ENCODE assay signal across 2 cellular contexts in genomic region chr5:68226564-68227073, GRCh38.
TF ChIP-seq lines count a peak whose summit lies in the region.

No MANE protein-coding gene starts in this region.

TF ChIP-seq in liver, 16 proteins besides CTCF, POLR2A, EP300 and RAD21:
- TF ChIP-seq ZBTB33 (IDR thresholded peaks at IDR 0.05) (no peak), FOXA1 (IDR thresholded peaks at IDR 0.05) (no peak), HNF4G (IDR thresholded peaks at IDR 0.05) (no peak), EGR1 (IDR thresholded peaks at IDR 0.05; ENCODE audit: low read depth in 2 of 2) (no peak), TAF1 (conservative IDR thresholded peaks at IDR 0.05) (no peak), RXRA (IDR thresholded peaks at IDR 0.05) (no peak), JUND (IDR thresholded peaks at IDR 0.05) (no peak), GABPA (IDR thresholded peaks at IDR 0.05 in 1 of 2, conservative IDR thresholded peaks at IDR 0.05 in 1 of 2) (no peak), YY1 (IDR thresholded peaks at IDR 0.05) (no peak), SP1 (IDR thresholded peaks at IDR 0.05) (no peak), ATF3 (IDR thresholded peaks at IDR 0.05) (no peak), HNF4A (conservative IDR thresholded peaks at IDR 0.05) (no peak), FOXA2 (IDR thresholded peaks at IDR 0.05) (no peak), NR2F2 (IDR thresholded peaks at IDR 0.05) (no peak)
- TF ChIP-seq, protein P1, sequence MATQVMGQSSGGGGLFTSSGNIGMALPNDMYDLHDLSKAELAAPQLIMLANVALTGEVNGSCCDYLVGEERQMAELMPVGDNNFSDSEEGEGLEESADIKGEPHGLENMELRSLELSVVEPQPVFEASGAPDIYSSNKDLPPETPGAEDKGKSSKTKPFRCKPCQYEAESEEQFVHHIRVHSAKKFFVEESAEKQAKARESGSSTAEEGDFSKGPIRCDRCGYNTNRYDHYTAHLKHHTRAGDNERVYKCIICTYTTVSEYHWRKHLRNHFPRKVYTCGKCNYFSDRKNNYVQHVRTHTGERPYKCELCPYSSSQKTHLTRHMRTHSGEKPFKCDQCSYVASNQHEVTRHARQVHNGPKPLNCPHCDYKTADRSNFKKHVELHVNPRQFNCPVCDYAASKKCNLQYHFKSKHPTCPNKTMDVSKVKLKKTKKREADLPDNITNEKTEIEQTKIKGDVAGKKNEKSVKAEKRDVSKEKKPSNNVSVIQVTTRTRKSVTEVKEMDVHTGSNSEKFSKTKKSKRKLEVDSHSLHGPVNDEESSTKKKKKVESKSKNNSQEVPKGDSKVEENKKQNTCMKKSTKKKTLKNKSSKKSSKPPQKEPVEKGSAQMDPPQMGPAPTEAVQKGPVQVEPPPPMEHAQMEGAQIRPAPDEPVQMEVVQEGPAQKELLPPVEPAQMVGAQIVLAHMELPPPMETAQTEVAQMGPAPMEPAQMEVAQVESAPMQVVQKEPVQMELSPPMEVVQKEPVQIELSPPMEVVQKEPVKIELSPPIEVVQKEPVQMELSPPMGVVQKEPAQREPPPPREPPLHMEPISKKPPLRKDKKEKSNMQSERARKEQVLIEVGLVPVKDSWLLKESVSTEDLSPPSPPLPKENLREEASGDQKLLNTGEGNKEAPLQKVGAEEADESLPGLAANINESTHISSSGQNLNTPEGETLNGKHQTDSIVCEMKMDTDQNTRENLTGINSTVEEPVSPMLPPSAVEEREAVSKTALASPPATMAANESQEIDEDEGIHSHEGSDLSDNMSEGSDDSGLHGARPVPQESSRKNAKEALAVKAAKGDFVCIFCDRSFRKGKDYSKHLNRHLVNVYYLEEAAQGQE (IDR thresholded peaks at IDR 0.05) = no peak
- TF ChIP-seq, protein P2, sequence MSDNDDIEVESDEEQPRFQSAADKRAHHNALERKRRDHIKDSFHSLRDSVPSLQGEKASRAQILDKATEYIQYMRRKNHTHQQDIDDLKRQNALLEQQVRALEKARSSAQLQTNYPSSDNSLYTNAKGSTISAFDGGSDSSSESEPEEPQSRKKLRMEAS (IDR thresholded peaks at IDR 0.05) = no peak
TF ChIP-seq in liver: peak in this region for 0.

TF ChIP-seq in HepG2, 621 proteins besides CTCF, POLR2A, EP300 and RAD21:
- no peak for TF ChIP-seq DNMT3B (CRISPR knock-in tag; conservative IDR thresholded peaks at IDR 0.05)
- no peak for TF ChIP-seq CBX1 (IDR thresholded peaks at IDR 0.05; ENCODE audit: low read depth)
- TF ChIP-seq ZNF383 (CRISPR knock-in tag; IDR thresholded peaks at IDR 0.05; ENCODE audit: borderline replicate concordance) = no peak
- TF ChIP-seq TGIF2 (CRISPR knock-in tag; IDR thresholded peaks at IDR 0.05) = no peak
- TF ChIP-seq NR3C1 (CRISPR knock-in tag; IDR thresholded peaks at IDR 0.05) = no peak
- TF ChIP-seq MXD1 (CRISPR knock-in tag; IDR thresholded peaks at IDR 0.05) = no peak
- no peak for TF ChIP-seq TBL1XR1 (IDR thresholded peaks at IDR 0.05; ENCODE audit: borderline replicate concordance, low read length, partially characterized antibody)
- TF ChIP-seq ZNF460 (CRISPR knock-in tag; IDR thresholded peaks at IDR 0.05; ENCODE audit: borderline replicate concordance) = no peak
- no peak for TF ChIP-seq GATAD2A (CRISPR knock-in tag; IDR thresholded peaks at IDR 0.05)
- TF ChIP-seq ARNTL (CRISPR knock-in tag; IDR thresholded peaks at IDR 0.05) = no peak
- TF ChIP-seq SRSF9 (IDR thresholded peaks at IDR 0.05; ENCODE audit: borderline replicate concordance, insufficient read depth, low read depth, low read length, poor library complexity, severe bottlenecking) = no peak
- no peak for TF ChIP-seq AHR (CRISPR knock-in tag; IDR thresholded peaks at IDR 0.05)
- TF ChIP-seq, protein P3, sequence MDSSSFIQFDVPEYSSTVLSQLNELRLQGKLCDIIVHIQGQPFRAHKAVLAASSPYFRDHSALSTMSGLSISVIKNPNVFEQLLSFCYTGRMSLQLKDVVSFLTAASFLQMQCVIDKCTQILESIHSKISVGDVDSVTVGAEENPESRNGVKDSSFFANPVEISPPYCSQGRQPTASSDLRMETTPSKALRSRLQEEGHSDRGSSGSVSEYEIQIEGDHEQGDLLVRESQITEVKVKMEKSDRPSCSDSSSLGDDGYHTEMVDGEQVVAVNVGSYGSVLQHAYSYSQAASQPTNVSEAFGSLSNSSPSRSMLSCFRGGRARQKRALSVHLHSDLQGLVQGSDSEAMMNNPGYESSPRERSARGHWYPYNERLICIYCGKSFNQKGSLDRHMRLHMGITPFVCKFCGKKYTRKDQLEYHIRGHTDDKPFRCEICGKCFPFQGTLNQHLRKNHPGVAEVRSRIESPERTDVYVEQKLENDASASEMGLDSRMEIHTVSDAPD (CRISPR knock-in tag; IDR thresholded peaks at IDR 0.05) = no peak
- TF ChIP-seq ERF (CRISPR knock-in tag; IDR thresholded peaks at IDR 0.05) = no peak
- TF ChIP-seq, protein P4, sequence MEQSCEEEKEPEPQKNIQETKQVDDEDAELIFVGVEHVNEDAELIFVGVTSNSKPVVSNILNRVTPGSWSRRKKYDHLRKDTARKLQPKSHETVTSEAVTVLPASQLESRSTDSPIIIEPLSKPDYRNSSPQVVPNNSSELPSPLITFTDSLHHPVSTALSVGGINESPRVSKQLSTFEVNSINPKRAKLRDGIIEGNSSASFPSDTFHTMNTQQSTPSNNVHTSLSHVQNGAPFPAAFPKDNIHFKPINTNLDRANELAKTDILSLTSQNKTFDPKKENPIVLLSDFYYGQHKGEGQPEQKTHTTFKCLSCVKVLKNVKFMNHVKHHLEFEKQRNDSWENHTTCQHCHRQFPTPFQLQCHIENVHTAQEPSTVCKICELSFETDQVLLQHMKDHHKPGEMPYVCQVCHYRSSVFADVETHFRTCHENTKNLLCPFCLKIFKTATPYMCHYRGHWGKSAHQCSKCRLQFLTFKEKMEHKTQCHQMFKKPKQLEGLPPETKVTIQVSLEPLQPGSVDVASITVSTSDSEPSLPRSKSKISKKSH (CRISPR knock-in tag; IDR thresholded peaks at IDR 0.05; ENCODE audit: borderline replicate concordance) = no peak
- TF ChIP-seq CREB1 (IDR thresholded peaks at IDR 0.05) = no peak
- no peak for TF ChIP-seq CREB1 (CRISPR knock-in tag; IDR thresholded peaks at IDR 0.05)
- TF ChIP-seq HNRNPH1 (optimal IDR thresholded peaks at IDR 0.05; ENCODE audit: low read depth, low read length) = no peak
- no peak for TF ChIP-seq ZNF567 (CRISPR knock-in tag; IDR thresholded peaks at IDR 0.05; ENCODE audit: borderline replicate concordance)
